Comparison of ENCODE assay signal across 19 cellular contexts in the genomic region with DNA sequence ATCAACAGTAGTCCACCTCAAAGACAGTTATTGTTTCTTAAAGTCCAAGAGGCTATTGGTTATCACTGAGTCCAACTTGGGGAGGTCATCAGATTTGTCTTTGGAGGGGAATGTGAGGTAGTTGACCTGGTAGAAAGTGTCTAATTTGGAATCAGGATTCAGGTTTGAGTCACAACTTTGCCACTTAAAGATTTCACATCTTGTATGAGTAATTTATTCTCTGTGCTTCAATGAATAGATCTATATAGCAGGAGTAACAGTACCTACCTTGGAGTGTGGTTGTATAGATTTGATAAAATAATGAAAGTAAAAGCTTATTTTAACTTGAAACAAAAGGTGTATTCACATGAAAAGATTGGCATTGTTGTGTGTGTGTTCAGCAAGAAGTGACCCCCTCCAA.
DNase-seq lines count a peak whose midpoint lies in the region; ATAC-seq, FAIRE-seq and TF ChIP-seq lines count a peak whose summit lies in the region.
"Had no signal": no experiment of that assay in that cellular context is flagged by ENCODE, and none has a peak within 500 bp of the region (broad histone marks: within the 10 kb centered on the region; RNA-seq: fewer than 3 reads in every experiment).

No MANE protein-coding gene starts in this region.

- TF ChIP-seq POLR2A in breast epithelium (IDR thresholded peaks at IDR 0.05) (no peak), adrenal gland (IDR thresholded peaks at IDR 0.05) (no peak)

- H3K79me2 ChIP-seq in KMS-11 (ENCODE audit: insufficient read depth, low read depth), result no peaks in the 10 kb centered on the region

- H3K4me3 ChIP-seq in KMS-11 (IDR thresholded peaks at IDR 0.05; ENCODE audit: insufficient read depth, low read depth, low read length), result no peak overlapping the region
- H3K4me3 ChIP-seq in breast epithelium, result no peak overlapping the region
- H3K4me3 ChIP-seq in adrenal gland, result no peak overlapping the region
- H3K4me3 ChIP-seq: K562, SJCRH30 had no signal

- H3K9me3 Mint-ChIP-seq in activated naive CD4-positive, alpha-beta T cell treated with anti-CD3 and anti-CD28 coated beads for 36 hours, result no peaks in the 10 kb centered on the region
- H3K9me3 Mint-ChIP-seq in activated naive CD4-positive, alpha-beta T cell treated with anti-CD3 and anti-CD28 coated beads, Interleukin-2, amount 10 ng/mL, durations not matched to agents 7 days and 5 days, result peaks cover 2% of the 10 kb centered on the region

- H3K9me3 ChIP-seq in breast epithelium (no peaks in the 10 kb centered on the region), adrenal gland (replicated peaks in 1 of 3) (no peaks in the 10 kb centered on the region)
- H3K9me3 ChIP-seq: SJCRH30 had no signal

- no peak for DNase-seq in activated naive CD4-positive, alpha-beta T cell treated with anti-CD3 and anti-CD28 coated beads for 36 hours
- no peak for DNase-seq in activated naive CD4-positive, alpha-beta T cell treated with anti-CD3 and anti-CD28 coated beads, Interleukin-2, amount 10 ng/mL, durations not matched to agents 7 days and 5 days
- DNase-seq in urothelium cell line (ENCODE audit: low spot score), result no peak
- DNase-seq in DMS153 treated with DMSO at 0.1 percent for 48 hours (lab: John Stamatoyannopoulos, UW; ENCODE audit: unreplicated experiment), result no peak
- no peak for DNase-seq in breast epithelium (ENCODE audit: low spot score in 2 of 2)
- DNase-seq in adrenal gland, result no peak
- DNase-seq: activated CD4-positive, alpha-beta T cell treated with anti-CD3 and anti-CD28 coated beads, Interleukin-2, amount 50 U/mL, for 1 hour; MV-4-11; NCI-H187 treated with DMSO at 0.1 percent for 48 hours; NCI-H345; retina; SJCRH30; substantia nigra; T-helper 1 cell had no signal

- no peaks in the 10 kb centered on the region for H3K27me3 Mint-ChIP-seq in activated naive CD4-positive, alpha-beta T cell treated with anti-CD3 and anti-CD28 coated beads for 36 hours (ENCODE audit: low read depth)
- no peaks in the 10 kb centered on the region for H3K27me3 Mint-ChIP-seq in activated naive CD4-positive, alpha-beta T cell treated with anti-CD3 and anti-CD28 coated beads, Interleukin-2, amount 10 ng/mL, durations not matched to agents 7 days and 5 days
- H3K27me3 Mint-ChIP-seq: activated naive CD8-positive, alpha-beta T cell had no signal

- H3K36me3 ChIP-seq in KMS-11 (ENCODE audit: insufficient read depth), result no peaks in the 10 kb centered on the region
- H3K36me3 ChIP-seq in breast epithelium, result no peaks in the 10 kb centered on the region
- no peaks in the 10 kb centered on the region for H3K36me3 ChIP-seq in adrenal gland (replicated peaks in 1 of 2)
- H3K36me3 ChIP-seq: SJCRH30 had no signal

- H3K27ac ChIP-seq in KMS-11 (peak overlapping the region; percentile 41), breast epithelium (no peak overlapping the region), adrenal gland (no peak overlapping the region)
- H3K27ac ChIP-seq: SJCRH30 had no signal

- no peak overlapping the region for H3K9ac ChIP-seq in KMS-11

- intact Hi-C loops in activated naive CD4-positive, alpha-beta T cell treated with anti-CD3 and anti-CD28 coated beads for 36 hours (cut with micrococcal nuclease), result loop anchor here (1.0 to 5.0 kb wide), 2 partner anchors 58 to 223 kb away; no protein-coding TSS in a partner anchor
- intact Hi-C loops in breast epithelium (cut with DNase I; ENCODE audit: low total_unique reads) (no loop called here), adrenal gland (cut with DNase I) (no loop called here)

- H3K4me3 Mint-ChIP-seq in activated naive CD4-positive, alpha-beta T cell treated with anti-CD3 and anti-CD28 coated beads for 36 hours, result no peak overlapping the region
- H3K4me3 Mint-ChIP-seq in activated naive CD4-positive, alpha-beta T cell treated with anti-CD3 and anti-CD28 coated beads, Interleukin-2, amount 10 ng/mL, durations not matched to agents 7 days and 5 days, result no peak overlapping the region
- H3K4me3 Mint-ChIP-seq: activated naive CD8-positive, alpha-beta T cell; CD14-positive monocyte had no signal

- TF ChIP-seq CTCF in KMS-11 (conservative IDR thresholded peaks at IDR 0.05; ENCODE audit: low read depth, low read length) (no peak), breast epithelium (IDR thresholded peaks at IDR 0.05) (no peak), adrenal gland (IDR thresholded peaks at IDR 0.05) (no peak)

- 0 out of 2 replicates have a peak overlapping the region, but pooled peaks have one; percentile 45 for H2AFZ ChIP-seq in KMS-11 (ENCODE audit: low read depth)

- peak overlapping the region; percentile 56 for H3K4me2 ChIP-seq in KMS-11

- peak overlapping the region; percentile 32 for H3K27ac Mint-ChIP-seq in activated naive CD4-positive, alpha-beta T cell treated with anti-CD3 and anti-CD28 coated beads for 36 hours
- H3K27ac Mint-ChIP-seq in activated naive CD4-positive, alpha-beta T cell treated with anti-CD3 and anti-CD28 coated beads, Interleukin-2, amount 10 ng/mL, durations not matched to agents 7 days and 5 days, result no peak overlapping the region
- H3K27ac Mint-ChIP-seq: activated naive CD8-positive, alpha-beta T cell; CD14-positive monocyte had no signal

- peaks cover 45% of the 10 kb centered on the region for H3K4me1 ChIP-seq in KMS-11 (ENCODE audit: low read depth, poor library complexity, severe bottlenecking)
- no peaks in the 10 kb centered on the region for H3K4me1 ChIP-seq in breast epithelium
- no peaks in the 10 kb centered on the region for H3K4me1 ChIP-seq in adrenal gland (replicated peaks in 1 of 2)

- peak; percentile 61 for FAIRE-seq in urothelium cell line (lab: Jason Lieb, UNC)
- FAIRE-seq: K562 had no signal

- H3K27me3 ChIP-seq in KMS-11 (ENCODE audit: insufficient read depth, low read depth) (no peaks in the 10 kb centered on the region), breast epithelium (no peaks in the 10 kb centered on the region), adrenal gland (no peaks in the 10 kb centered on the region)
- H3K27me3 ChIP-seq: SJCRH30 had no signal

- peaks cover 3% of the 10 kb centered on the region for H3K36me3 Mint-ChIP-seq in activated naive CD4-positive, alpha-beta T cell treated with anti-CD3 and anti-CD28 coated beads for 36 hours (ENCODE audit: low read depth)
- H3K36me3 Mint-ChIP-seq in activated naive CD4-positive, alpha-beta T cell treated with anti-CD3 and anti-CD28 coated beads, Interleukin-2, amount 10 ng/mL, durations not matched to agents 7 days and 5 days, result no peaks in the 10 kb centered on the region

- peak; percentile 47 for ATAC-seq in GM19463 (IDR thresholded peaks at IDR 0.05; ENCODE audit: unreplicated experiment)
- ATAC-seq: K562 had no signal

- no peaks in the 10 kb centered on the region for H4K20me1 ChIP-seq in KMS-11 (ENCODE audit: insufficient read depth)

- H3K4me1 Mint-ChIP-seq in activated naive CD4-positive, alpha-beta T cell treated with anti-CD3 and anti-CD28 coated beads for 36 hours (ENCODE audit: low read depth), result peaks cover 22% of the 10 kb centered on the region
- peaks cover 20% of the 10 kb centered on the region for H3K4me1 Mint-ChIP-seq in activated naive CD4-positive, alpha-beta T cell treated with anti-CD3 and anti-CD28 coated beads, Interleukin-2, amount 10 ng/mL, durations not matched to agents 7 days and 5 days
- H3K4me1 Mint-ChIP-seq: CD14-positive monocyte had no signal

- CTCF ChIA-PET in activated naive CD4-positive, alpha-beta T cell treated with anti-CD3 and anti-CD28 coated beads for 36 hours (lab: Charles Lee), result no interaction called here
- CTCF ChIA-PET in activated naive CD4-positive, alpha-beta T cell treated with anti-CD3 and anti-CD28 coated beads, Interleukin-2, amount 10 ng/mL, durations not matched to agents 7 days and 5 days (lab: Charles Lee), result no interaction called here
